In genomic region chr7:2301510-2301860, GRCh38 we compare ENCODE assay signal across 19 cellular contexts. TPM values are rescaled to one million over a fixed set of nuclear protein-coding genes. Genes with fewer than 3 reads are reported as not detected.
DNase-seq lines count a peak whose midpoint lies in the region; ATAC-seq, FAIRE-seq and TF ChIP-seq lines count a peak whose summit lies in the region.
"Had no signal": no experiment of that assay in that cellular context is flagged by ENCODE, and none has a peak within 500 bp of the region (broad histone marks: within the 10 kb centered on the region; RNA-seq: fewer than 3 reads in every experiment).

No MANE protein-coding gene starts in this region.

- H4K20me1 ChIP-seq in K562 (replicated peaks; ENCODE audit: control insufficient read depth, insufficient read depth, low read length): no peaks in the 10 kb centered on the region

- ATAC-seq in K562: no peak
- ATAC-seq: activated CD8-positive, alpha-beta T cell treated with anti-CD3 and anti-CD28 coated beads, Interleukin-2, amount 10 ng/mL, durations not matched to agents 7 days and 5 days had no signal

- H3K9me3 Mint-ChIP-seq in CD8-positive, alpha-beta memory T cell: no peaks in the 10 kb centered on the region
- H3K9me3 Mint-ChIP-seq in nephron progenitor cell: peaks cover 40% of the 10 kb centered on the region
- H3K9me3 Mint-ChIP-seq: immature natural killer cell had no signal

- no peaks in the 10 kb centered on the region for H3K9me1 ChIP-seq in K562 (ENCODE audit: control insufficient read depth, insufficient read depth, low read length)

- WGBS in K562 (ENCODE audit: insufficient coverage, low coverage, missing lambda C conversion rate): 79% methylated on average over 6 of the region's 6 CpGs
- 73% methylated on average over 5 to 6 of the region's 6 CpGs for WGBS in mesodermal cell (ENCODE audit: insufficient coverage in 2 of 2), 2 experiments

- H3K4me1 Mint-ChIP-seq in CD8-positive, alpha-beta memory T cell: peaks cover 3 to 4% (median 4%) of the 10 kb centered on the region in 3 donors
- H3K4me1 Mint-ChIP-seq in nephron progenitor cell: peaks cover 16% of the 10 kb centered on the region

- in situ Hi-C loops in K562 (cut with MboI): no loop called here

- peak overlapping the region; percentile 51 for H3K27ac ChIP-seq in CD8-positive, alpha-beta memory T cell (ENCODE audit: low read depth, low read length)
- H3K27ac ChIP-seq in K562 (ENCODE audit: extremely low read depth, low read depth, low read length) (peak overlapping the region; percentile 81), mesodermal cell (ENCODE audit: low read depth, low read length, severe bottlenecking) (peak overlapping the region; percentile 78), tibial artery (no peak overlapping the region)
- H3K27ac ChIP-seq: neutrophil had no signal

- peak overlapping the region; percentile 70 for H3K4me2 ChIP-seq in K562 (ENCODE audit: insufficient read depth, low read length)

- POLR2A ChIA-PET in CD8-positive, alpha-beta memory T cell (lab: Charles Lee): no interaction called here
- POLR2A ChIA-PET in K562 (lab: Yijun Ruan, JAX): interaction anchor here (1.0 to 1.4 kb wide), 2 partner anchors 10 to 53 kb away, joined by 3 to 4 read pairs; partner anchors contain the start of gene EIF3B

- H3K27me3 ChIP-seq in CD8-positive, alpha-beta memory T cell (ENCODE audit: insufficient read depth, low read length, poor library complexity, severe bottlenecking): no peaks in the 10 kb centered on the region
- H3K27me3 ChIP-seq in K562 (ENCODE audit: control insufficient read depth in 2 of 2, insufficient read depth in 2 of 2, low read length in 2 of 2): no peaks in the 10 kb centered on the region
- H3K27me3 ChIP-seq in tibial artery: no peaks in the 10 kb centered on the region

- no peak overlapping the region for H3K4me3 ChIP-seq in CD8-positive, alpha-beta memory T cell (ENCODE audit: low read length)
- H3K4me3 ChIP-seq in K562: no peak overlapping the region
- H3K4me3 ChIP-seq in mesodermal cell (ENCODE audit: extremely low read depth, insufficient read depth, low read length, poor library complexity, severe bottlenecking): no peak overlapping the region
- no peak overlapping the region for H3K4me3 ChIP-seq in tibial artery
- H3K4me3 ChIP-seq: lung had no signal

- intact Hi-C loops in K562 (cut with micrococcal nuclease): loop anchor here (5.0 kb wide), 1 partner anchor 59 kb away; the partner anchor contains the start of genes MRM2 and NUDT1
- intact Hi-C loops in tibial artery (cut with DNase I; ENCODE audit: low total_unique reads): no loop called here

- no peak for TF ChIP-seq POLR2A in K562 (conservative IDR thresholded peaks at IDR 0.05)

- no TSS peak for BruUV-seq in K562 (replicated peaks; lab: Mats Ljungman, UMichigan)

- no peak for TF ChIP-seq EP300 in K562 (IDR thresholded peaks at IDR 0.05; ENCODE audit: low read length)

- DNase-seq in CD8-positive, alpha-beta memory T cell: no peak
- DNase-seq in HT-29 (ENCODE audit: low spot score) (peak; percentile 23), K562 (ENCODE audit: extremely low read depth in 1 of 4, low spot score in 3 of 4) (no peak), tibial artery (no peak), mucosa of gallbladder (ENCODE audit: low spot score) (no peak), nephron progenitor cell (no peak), NCI-H2196 (lab: John Stamatoyannopoulos, UW; ENCODE audit: unreplicated experiment) (no peak)
- DNase-seq: activated CD8-positive, alpha-beta T cell treated with anti-CD3 and anti-CD28 coated beads, Interleukin-2, amount 10 ng/mL, durations not matched to agents 7 days and 5 days; amygdala; foreskin melanocyte; GF-D8; immature natural killer cell; KBM-7; NCI-H1092 treated with DMSO at 0.1 percent for 48 hours; retina had no signal

- peak overlapping the region; percentile 3 to 63; a peak in 1 of 4 replicates for H3K9ac ChIP-seq in K562 (ENCODE audit: insufficient read depth in 1 of 2, low read depth in 2 of 2, low read length in 2 of 2)

- H3K36me3 ChIP-seq in CD8-positive, alpha-beta memory T cell (ENCODE audit: insufficient read depth, low read length): no peaks in the 10 kb centered on the region
- peaks cover 3% of the 10 kb centered on the region; the same call in 1 of the 3 replicates for H3K36me3 ChIP-seq in K562 (ENCODE audit: control insufficient read depth, insufficient read depth, low read length)
- no peaks in the 10 kb centered on the region for H3K36me3 ChIP-seq in mesodermal cell (ENCODE audit: control insufficient read depth, insufficient read depth, low read length)
- H3K36me3 ChIP-seq in tibial artery: no peaks in the 10 kb centered on the region
- H3K36me3 ChIP-seq: neutrophil had no signal

- H3K36me3 Mint-ChIP-seq in CD8-positive, alpha-beta memory T cell: no peaks in the 10 kb centered on the region
- H3K36me3 Mint-ChIP-seq in nephron progenitor cell (ENCODE audit: low read depth): peaks cover 24% of the 10 kb centered on the region
- H3K36me3 Mint-ChIP-seq: immature natural killer cell had no signal

- no peaks in the 10 kb centered on the region for H3K27me3 Mint-ChIP-seq in CD8-positive, alpha-beta memory T cell
- H3K27me3 Mint-ChIP-seq in nephron progenitor cell (ENCODE audit: low read depth, poor library complexity): peaks cover 2% of the 10 kb centered on the region

- no peaks in the 10 kb centered on the region for H3K4me1 ChIP-seq in CD8-positive, alpha-beta memory T cell (ENCODE audit: insufficient read depth, low read length)
- peaks cover 38 to 64% of the 10 kb centered on the region in 2 experiments; a peak in 4 of 5 replicates for H3K4me1 ChIP-seq in K562 (replicated peaks in 1 of 2; ENCODE audit: control insufficient read depth in 2 of 2, insufficient read depth in 2 of 2, low read length in 2 of 2)
- H3K4me1 ChIP-seq in mesodermal cell (ENCODE audit: control insufficient read depth, insufficient read depth, low read length, poor library complexity, severe bottlenecking): peaks cover 13% of the 10 kb centered on the region
- H3K4me1 ChIP-seq in tibial artery: peaks cover 0 to 6% (median 2%) of the 10 kb centered on the region in 4 donors

- CTCF ChIA-PET in CD8-positive, alpha-beta memory T cell (lab: Charles Lee): no interaction called here
- CTCF ChIA-PET in K562 (lab: Yijun Ruan, JAX; ENCODE audit: low intra/inter-chr PET ratio): interaction anchor here (0.6 kb wide), 1 partner anchor 19 kb away, joined by 3 read pairs; no protein-coding TSS in a partner anchor

- TF ChIP-seq CTCF in K562 (IDR thresholded peaks at IDR 0.05 in 2 of 3, conservative IDR thresholded peaks at IDR 0.05 in 1 of 3; ENCODE audit: insufficient read depth in 2 of 3, low read depth in 1 of 3, low read length in 3 of 3) (no peak), tibial artery (IDR thresholded peaks at IDR 0.05) (no peak), nephron progenitor cell (IDR thresholded peaks at IDR 0.05) (no peak)

- no peak for FAIRE-seq in K562 (lab: Jason Lieb, UNC)
- FAIRE-seq: H54 had no signal

- H3K4me3 Mint-ChIP-seq in CD8-positive, alpha-beta memory T cell: no peak overlapping the region
- no peak overlapping the region for H3K4me3 Mint-ChIP-seq in nephron progenitor cell
- H3K4me3 Mint-ChIP-seq: activated CD8-positive, alpha-beta T cell treated with anti-CD3 and anti-CD28 coated beads, Interleukin-2, amount 10 ng/mL, durations not matched to agents 7 days and 5 days had no signal

- peak overlapping the region in 1 of 8 donors; percentile 66 for H3K27ac Mint-ChIP-seq in CD8-positive, alpha-beta memory T cell
- no peak overlapping the region for H3K27ac Mint-ChIP-seq in nephron progenitor cell
- H3K27ac Mint-ChIP-seq: activated CD8-positive, alpha-beta T cell treated with anti-CD3 and anti-CD28 coated beads, Interleukin-2, amount 10 ng/mL, durations not matched to agents 7 days and 5 days had no signal

- H3K79me2 ChIP-seq in K562 (ENCODE audit: control insufficient read depth, insufficient read depth, low read length): peaks cover 64% of the 10 kb centered on the region

- no peak for TF ChIP-seq RAD21 in K562 (CRISPR knock-in tag; conservative IDR thresholded peaks at IDR 0.05 in 1 of 2, IDR thresholded peaks at IDR 0.05 in 1 of 2)

- H2AFZ ChIP-seq in K562 (ENCODE audit: low read depth, low read length): no peak overlapping the region

- no peaks in the 10 kb centered on the region for H3K9me3 ChIP-seq in CD8-positive, alpha-beta memory T cell (ENCODE audit: low read length)
- no peaks in the 10 kb centered on the region; the same call in 1 of the 2 replicates for H3K9me3 ChIP-seq in K562 (replicated peaks; ENCODE audit: control insufficient read depth, insufficient read depth, low read depth, low read length)
- H3K9me3 ChIP-seq in mesodermal cell (ENCODE audit: control insufficient read depth, low read length): no peaks in the 10 kb centered on the region
- no peaks in the 10 kb centered on the region for H3K9me3 ChIP-seq in tibial artery
- H3K9me3 ChIP-seq: neutrophil had no signal

RNA-seq across cellular contexts. Expression of gene SNX8, which starts 12.8 kb away (rescaled TPM):
- total RNA-seq in CD8-positive, alpha-beta memory T cell: 10 to 100 TPM; 40.3 to 42.3 TPM
- 6.5 TPM for polyA plus RNA-seq in CD8-positive, alpha-beta memory T cell
- total RNA-seq in HT-29 (2014; rRNA removed; shearing (Covaris generic)): 41.7 and 44.0 TPM in 2 replicates
- 26.7 and 72.5 TPM in 2 replicates for total RNA-seq in K562 (2011; cell fraction: chromatin; rRNA removed; ENCODE audit: low replicate concordance)
- 24.0 and 30.0 TPM in 2 replicates for total RNA-seq in K562 (2011; cell fraction: nucleolus; rRNA removed)
- total RNA-seq in K562 (2011; cell fraction: nucleoplasm; rRNA removed): 21.8 and 23.5 TPM in 2 replicates
- total RNA-seq in K562 (2014; rRNA removed): 5.5 and 9.1 TPM in 2 replicates
- 8.7 and 12.5 TPM in 2 replicates for total RNA-seq in K562 (2014; rRNA removed; fragmentation: Illumina TruSeq; extraction: Trizol)
- 15.9 and 16.9 TPM in 2 replicates for total RNA-seq in K562 (2015; rRNA removed; fragmentation: Illumina TruSeq; extraction: Trizol)
- total RNA-seq in K562 (2021): 50.4 and 51.6 TPM in 2 replicates
- 45.7 and 47.0 TPM in 2 replicates for polyA plus RNA-seq in K562 (2011; rRNA removed)
- polyA plus RNA-seq in K562 (2011; cell fraction: cytosol; rRNA removed): 23.9 and 55.1 TPM in 2 replicates
- 30.5 and 42.3 TPM in 2 replicates for polyA plus RNA-seq in K562 (2011; cell fraction: nucleus; rRNA removed)
- 35.9 and 57.5 TPM in 2 replicates for polyA plus RNA-seq in K562 (2012)
- polyA plus RNA-seq in K562 (2014; fragmentation: Illumina TruSeq; extraction: Trizol): 33.3 and 35.4 TPM in 2 replicates
- 1 to 10 TPM; 2.7 to 7.7 TPM for polyA plus RNA-seq in K562 (2014; fragmentation: Nextera tagmentation; extraction: Ambion mirVana)
- polyA plus RNA-seq in K562 (2014; rRNA removed): 17.2 and 32.5 TPM in 2 replicates
- 25.4 and 40.0 TPM in 2 replicates for polyA minus RNA-seq in K562 (2011; rRNA and poly(A)+ RNA removed)
- polyA minus RNA-seq in K562 (2011; cell fraction: cytosol; rRNA and poly(A)+ RNA removed): 16.8 and 32.4 TPM in 2 replicates
- 11.8 and 17.4 TPM in 2 replicates for polyA minus RNA-seq in K562 (2011; cell fraction: nucleus; rRNA and poly(A)+ RNA removed)
- polyA plus RNA-seq in mesodermal cell (2013, experiment 1 of 2): 31.8 TPM
- 20.1 TPM for polyA plus RNA-seq in mesodermal cell (2013, experiment 2 of 2)
- total RNA-seq in mucosa of gallbladder: 20.5 TPM

RNA-seq across cellular contexts. Expression of gene EIF3B, which starts 53.1 kb away (rescaled TPM):
- 100 to 1,000 TPM; 284 to 293 TPM for total RNA-seq in CD8-positive, alpha-beta memory T cell
- polyA plus RNA-seq in CD8-positive, alpha-beta memory T cell: 129 TPM
- total RNA-seq in HT-29 (2014; rRNA removed; shearing (Covaris generic)): 430 and 463 TPM in 2 replicates
- total RNA-seq in K562 (2011; cell fraction: chromatin; rRNA removed; ENCODE audit: low replicate concordance): 583 and 880 TPM in 2 replicates
- 353 and 358 TPM in 2 replicates for total RNA-seq in K562 (2011; cell fraction: nucleolus; rRNA removed)
- 465 and 579 TPM in 2 replicates for total RNA-seq in K562 (2011; cell fraction: nucleoplasm; rRNA removed)
- 334 and 358 TPM in 2 replicates for total RNA-seq in K562 (2014; rRNA removed)
- 357 and 410 TPM in 2 replicates for total RNA-seq in K562 (2014; rRNA removed; fragmentation: Illumina TruSeq; extraction: Trizol)
- 407 and 420 TPM in 2 replicates for total RNA-seq in K562 (2015; rRNA removed; fragmentation: Illumina TruSeq; extraction: Trizol)
- total RNA-seq in K562 (2021): 387 and 416 TPM in 2 replicates
- polyA plus RNA-seq in K562 (2011; rRNA removed): 216 and 279 TPM in 2 replicates
- polyA plus RNA-seq in K562 (2011; cell fraction: cytosol; rRNA removed): 139 and 199 TPM in 2 replicates
- 409 and 424 TPM in 2 replicates for polyA plus RNA-seq in K562 (2011; cell fraction: nucleus; rRNA removed)
- polyA plus RNA-seq in K562 (2012): 202 and 329 TPM in 2 replicates
- 494 and 496 TPM in 2 replicates for polyA plus RNA-seq in K562 (2014; fragmentation: Illumina TruSeq; extraction: Trizol)
- 10 to 100 TPM; 25.9 to 57.6 TPM for polyA plus RNA-seq in K562 (2014; fragmentation: Nextera tagmentation; extraction: Ambion mirVana)
- polyA plus RNA-seq in K562 (2014; rRNA removed): 263 and 278 TPM in 2 replicates
- polyA minus RNA-seq in K562 (2011; rRNA and poly(A)+ RNA removed): 295 and 299 TPM in 2 replicates
- 126 and 190 TPM in 2 replicates for polyA minus RNA-seq in K562 (2011; cell fraction: cytosol; rRNA and poly(A)+ RNA removed)
- polyA minus RNA-seq in K562 (2011; cell fraction: nucleus; rRNA and poly(A)+ RNA removed): 97.9 and 165 TPM in 2 replicates
- 126 TPM for polyA plus RNA-seq in mesodermal cell (2013, experiment 1 of 2)
- polyA plus RNA-seq in mesodermal cell (2013, experiment 2 of 2): 123 TPM
- 94.7 TPM for total RNA-seq in mucosa of gallbladder

RNA-seq across cellular contexts. Expression of gene NUDT1, which starts 59.5 kb away (rescaled TPM):
- 10 to 100 TPM; 83.1 to 89.8 TPM for total RNA-seq in CD8-positive, alpha-beta memory T cell
- 52.7 TPM for polyA plus RNA-seq in CD8-positive, alpha-beta memory T cell
- 68.6 and 69.1 TPM in 2 replicates for total RNA-seq in HT-29 (2014; rRNA removed; shearing (Covaris generic))
- 6.3 and 17.2 TPM in 2 replicates for total RNA-seq in K562 (2011; cell fraction: chromatin; rRNA removed; ENCODE audit: low replicate concordance)
- 20.5 and 20.8 TPM in 2 replicates for total RNA-seq in K562 (2011; cell fraction: nucleolus; rRNA removed)
- total RNA-seq in K562 (2011; cell fraction: nucleoplasm; rRNA removed): 16.0 and 16.9 TPM in 2 replicates
- total RNA-seq in K562 (2014; rRNA removed) (73.3 and 79.6 TPM in 2 replicates), K562 (2014; rRNA removed; fragmentation: Illumina TruSeq; extraction: Trizol) (12.7 and 25.8 TPM in 2 replicates), K562 (2015; rRNA removed; fragmentation: Illumina TruSeq; extraction: Trizol) (45.8 and 48.5 TPM in 2 replicates), K562 (2021) (39.3 and 44.8 TPM in 2 replicates), mucosa of gallbladder (11.6 TPM)
- polyA plus RNA-seq in K562 (2011; rRNA removed) (26.0 and 32.1 TPM in 2 replicates), K562 (2014; fragmentation: Illumina TruSeq; extraction: Trizol) (29.6 and 41.1 TPM in 2 replicates), K562 (2014; fragmentation: Nextera tagmentation; extraction: Ambion mirVana) (10 to 100 TPM in 1 of 2 experiments, 1 to 10 TPM in 1; 5.3 to 16.2 TPM), K562 (2014; rRNA removed) (63.1 and 64.4 TPM in 2 replicates)
- 42.4 and 49.5 TPM in 2 replicates for polyA plus RNA-seq in K562 (2011; cell fraction: cytosol; rRNA removed)
- 35.5 and 42.6 TPM in 2 replicates for polyA plus RNA-seq in K562 (2011; cell fraction: nucleus; rRNA removed)
- polyA plus RNA-seq in K562 (2012): 74.2 and 74.5 TPM in 2 replicates
- polyA minus RNA-seq in K562 (2011; rRNA and poly(A)+ RNA removed): 10.8 and 13.0 TPM in 2 replicates
- 15.0 and 18.8 TPM in 2 replicates for polyA minus RNA-seq in K562 (2011; cell fraction: cytosol; rRNA and poly(A)+ RNA removed)
- polyA minus RNA-seq in K562 (2011; cell fraction: nucleus; rRNA and poly(A)+ RNA removed): 6.9 and 7.9 TPM in 2 replicates
- polyA plus RNA-seq in mesodermal cell (2013, experiment 1 of 2): 36.8 TPM
- polyA plus RNA-seq in mesodermal cell (2013, experiment 2 of 2): 38.5 TPM

RNA-seq across cellular contexts. Expression of gene MRM2, which starts 59.5 kb away (rescaled TPM):
- total RNA-seq in CD8-positive, alpha-beta memory T cell: 10 to 100 TPM; 51.6 to 54.2 TPM
- 35.6 TPM for polyA plus RNA-seq in CD8-positive, alpha-beta memory T cell
- 46.6 and 48.2 TPM in 2 replicates for total RNA-seq in HT-29 (2014; rRNA removed; shearing (Covaris generic))
- total RNA-seq in K562 (2011; cell fraction: chromatin; rRNA removed; ENCODE audit: low replicate concordance): 24.0 and 38.8 TPM in 2 replicates
- 23.0 and 36.2 TPM in 2 replicates for total RNA-seq in K562 (2011; cell fraction: nucleolus; rRNA removed)
- 26.9 and 28.0 TPM in 2 replicates for total RNA-seq in K562 (2011; cell fraction: nucleoplasm; rRNA removed)
- total RNA-seq in K562 (2014; rRNA removed) (48.3 and 50.5 TPM in 2 replicates), K562 (2014; rRNA removed; fragmentation: Illumina TruSeq; extraction: Trizol) (41.7 and 43.9 TPM in 2 replicates), K562 (2015; rRNA removed; fragmentation: Illumina TruSeq; extraction: Trizol) (45.9 and 50.7 TPM in 2 replicates), K562 (2021) (47.9 and 50.2 TPM in 2 replicates), mucosa of gallbladder (21.4 TPM)
- polyA plus RNA-seq in K562 (2011; rRNA removed) (29.3 and 32.4 TPM in 2 replicates), K562 (2014; fragmentation: Illumina TruSeq; extraction: Trizol) (54.5 and 62.0 TPM in 2 replicates), K562 (2014; fragmentation: Nextera tagmentation; extraction: Ambion mirVana) (100 to 1,000 TPM in 1 of 2 experiments, 10 to 100 TPM in 1; 70.4 to 116 TPM), K562 (2014; rRNA removed) (44.1 and 50.2 TPM in 2 replicates)
- 19.7 and 23.9 TPM in 2 replicates for polyA plus RNA-seq in K562 (2011; cell fraction: cytosol; rRNA removed)
- polyA plus RNA-seq in K562 (2011; cell fraction: nucleus; rRNA removed): 10.7 and 12.6 TPM in 2 replicates
- polyA plus RNA-seq in K562 (2012): 34.0 and 47.0 TPM in 2 replicates
- polyA minus RNA-seq in K562 (2011; rRNA and poly(A)+ RNA removed): 20.5 and 21.4 TPM in 2 replicates
- 13.3 and 21.0 TPM in 2 replicates for polyA minus RNA-seq in K562 (2011; cell fraction: cytosol; rRNA and poly(A)+ RNA removed)
- 9.2 and 13.9 TPM in 2 replicates for polyA minus RNA-seq in K562 (2011; cell fraction: nucleus; rRNA and poly(A)+ RNA removed)
- 24.4 TPM for polyA plus RNA-seq in mesodermal cell (2013, experiment 1 of 2)
- 21.6 TPM for polyA plus RNA-seq in mesodermal cell (2013, experiment 2 of 2)

Comparison
In these comparisons a context has a peak if more than half of its experiments do, and no peak if none do; other contexts are left out.
1. H3K27ac ChIP-seq: peak in CD8-positive, alpha-beta memory T cell (single experiment), K562 (single experiment) and mesodermal cell (single experiment); none in tibial artery (0 of 2).